Comparison of ENCODE assay signal across 34 cellular contexts in genomic region chr3:117626577-117626976, GRCh38.
"Had no signal": no experiment of that assay in that cellular context is flagged by ENCODE, and none has a peak within 500 bp of the region (broad histone marks: within the 10 kb centered on the region; RNA-seq: fewer than 3 reads in every experiment).

No MANE protein-coding gene starts in this region.

- ATAC-seq: activated CD4-positive, alpha-beta T cell treated with anti-CD3 and anti-CD28 coated beads for 36 hours; activated CD4-positive, CD25-positive, alpha-beta regulatory T cell treated with anti-CD3 and anti-CD28 coated beads, Interleukin-2, amount 50 U/mL, for 24 hours; activated CD8-positive, alpha-beta T cell treated with anti-CD3 and anti-CD28 coated beads, Interleukin-2, amount 10 ng/mL, durations not matched to agents 7 days and 5 days; Panc1 had no signal

- H3K27ac ChIP-seq: ascending aorta, cardiac muscle cell, KMS-11, SJSA1 had no signal

- H3K27ac Mint-ChIP-seq: activated CD4-positive, alpha-beta T cell treated with anti-CD3 and anti-CD28 coated beads for 36 hours; activated CD4-positive, alpha-beta T cell treated with anti-CD3 and anti-CD28 coated beads, Interleukin-2, amount 10 ng/mL, durations not matched to agents 7 days and 5 days; activated CD8-positive, alpha-beta T cell treated with anti-CD3 and anti-CD28 coated beads, Interleukin-2, amount 10 ng/mL, durations not matched to agents 7 days and 5 days; activated naive CD4-positive, alpha-beta T cell treated with anti-CD3 and anti-CD28 coated beads, Interleukin-2, amount 50 U/mL, for 24 hours; activated naive CD8-positive, alpha-beta T cell treated with anti-CD3 and anti-CD28 coated beads, Interleukin-2, amount 10 ng/mL, durations not matched to agents 7 days and 5 days; activated T-cell treated with anti-CD3 and anti-CD28 coated beads, Interleukin-2, amount 50 U/mL, for 24 hours; activated T-helper 2 cell treated with anti-CD3 and anti-CD28 coated beads, Interferon-gamma antibody, Interleukin-2, Interleukin-4, amounts not matched to agents 10 μg/mL and 5 μg/mL and 100 μg/mL, durations not matched to agents 14 hours and 24 hours and 36 hours; T-helper 1 cell treated with Interleukin-12 subunit alpha and Interleukin-12 subunit beta and Interleukin-4 antibody, amounts not matched to agents 30 μg/mL and 1 μg/mL, for 36 hours; T-helper 2 cell treated with Interferon-gamma antibody and Interleukin-4, amounts not matched to agents 5 μg/mL and 100 μg/mL, for 36 hours had no signal

- H3K4me1 Mint-ChIP-seq: activated CD4-positive, alpha-beta T cell treated with anti-CD3 and anti-CD28 coated beads for 36 hours; activated CD4-positive, alpha-beta T cell treated with anti-CD3 and anti-CD28 coated beads, Interleukin-2, amount 10 ng/mL, durations not matched to agents 7 days and 5 days; activated naive CD4-positive, alpha-beta T cell treated with anti-CD3 and anti-CD28 coated beads, Interleukin-2, amount 50 U/mL, for 24 hours; activated naive CD8-positive, alpha-beta T cell treated with anti-CD3 and anti-CD28 coated beads, Interleukin-2, amount 10 ng/mL, durations not matched to agents 7 days and 5 days; central memory CD8-positive, alpha-beta T cell had no signal

- H3K4me1 ChIP-seq: ascending aorta had no signal

- H3K9me3 Mint-ChIP-seq: activated CD4-positive, alpha-beta T cell treated with anti-CD3 and anti-CD28 coated beads, Interleukin-2, amount 10 ng/mL, durations not matched to agents 7 days and 5 days; activated naive CD4-positive, alpha-beta T cell treated with anti-CD3 and anti-CD28 coated beads, Interleukin-2, amount 50 U/mL, for 24 hours; activated naive CD8-positive, alpha-beta T cell treated with anti-CD3 and anti-CD28 coated beads, Interleukin-2, amount 10 ng/mL, durations not matched to agents 7 days and 5 days; activated T-helper 2 cell treated with anti-CD3 and anti-CD28 coated beads, Interferon-gamma antibody, Interleukin-2, Interleukin-4, amounts not matched to agents 10 μg/mL and 5 μg/mL and 100 μg/mL, durations not matched to agents 14 hours and 24 hours and 36 hours; T-helper 1 cell treated with Interleukin-12 subunit alpha and Interleukin-12 subunit beta and Interleukin-4 antibody, amounts not matched to agents 30 μg/mL and 1 μg/mL, for 36 hours had no signal

- DNase-seq: activated CD4-positive, alpha-beta T cell treated with anti-CD3 and anti-CD28 coated beads for 36 hours; activated CD4-positive, alpha-beta T cell treated with anti-CD3 and anti-CD28 coated beads, Interleukin-2, amount 10 ng/mL, durations not matched to agents 7 days and 5 days; activated CD4-positive, alpha-beta T cell treated with anti-CD3 and anti-CD28 coated beads, Interleukin-2, amount 50 U/mL, for 48 hours; activated CD8-positive, alpha-beta T cell treated with anti-CD3 and anti-CD28 coated beads, Interleukin-2, amount 10 ng/mL, durations not matched to agents 7 days and 5 days; activated gamma-delta T cell; activated naive CD4-positive, alpha-beta T cell treated with Interleukin-2 at 50 U/mL for 16 hours; activated naive CD8-positive, alpha-beta T cell treated with anti-CD3 and anti-CD28 coated beads, Interleukin-2, amount 10 ng/mL, durations not matched to agents 7 days and 5 days; activated T-cell treated with anti-CD3 and anti-CD28 coated beads, Interleukin-2, amount 50 U/mL, for 24 hours; amygdala; NCI-H1105; NCI-H1417 treated with DMSO at 0.1 percent for 48 hours; NCI-H187 treated with DMSO at 0.1 percent for 48 hours; NCI-H2081; NCI-H2171; NCI-H2227 treated with DMSO at 0.1 percent for 48 hours; NCI-H446; NCI-H510A treated with DMSO at 0.1 percent for 48 hours; NCI-H69; NCI-H82; RPMI8226; SHP77 treated with DMSO at 0.1 percent for 48 hours; SK-N-SH had no signal

- H3K4me3 ChIP-seq: ascending aorta, cardiac muscle cell, SJSA1 had no signal

- H3K36me3 Mint-ChIP-seq: activated naive CD4-positive, alpha-beta T cell treated with anti-CD3 and anti-CD28 coated beads, Interleukin-2, amount 50 U/mL, for 24 hours; activated naive CD8-positive, alpha-beta T cell treated with anti-CD3 and anti-CD28 coated beads, Interleukin-2, amount 10 ng/mL, durations not matched to agents 7 days and 5 days had no signal

- H3K9me3 ChIP-seq: ascending aorta, SJSA1, SK-N-SH had no signal

- H3K4me3 Mint-ChIP-seq: activated CD4-positive, alpha-beta T cell treated with anti-CD3 and anti-CD28 coated beads for 36 hours; activated CD4-positive, alpha-beta T cell treated with anti-CD3 and anti-CD28 coated beads, Interleukin-2, amount 10 ng/mL, durations not matched to agents 7 days and 5 days; activated CD8-positive, alpha-beta T cell treated with anti-CD3 and anti-CD28 coated beads, Interleukin-2, amount 10 ng/mL, durations not matched to agents 7 days and 5 days; activated naive CD4-positive, alpha-beta T cell treated with anti-CD3 and anti-CD28 coated beads, Interleukin-2, amount 50 U/mL, for 24 hours; activated naive CD8-positive, alpha-beta T cell treated with anti-CD3 and anti-CD28 coated beads, Interleukin-2, amount 10 ng/mL, durations not matched to agents 7 days and 5 days; activated T-cell treated with anti-CD3 and anti-CD28 coated beads, Interleukin-2, amount 50 U/mL, for 24 hours; central memory CD8-positive, alpha-beta T cell; T-helper 1 cell treated with Interleukin-12 subunit alpha and Interleukin-12 subunit beta and Interleukin-4 antibody, amounts not matched to agents 30 μg/mL and 1 μg/mL, for 36 hours; T-helper 2 cell treated with Interferon-gamma antibody and Interleukin-4, amounts not matched to agents 5 μg/mL and 100 μg/mL, for 36 hours had no signal

- H3K27me3 Mint-ChIP-seq: activated CD4-positive, alpha-beta T cell treated with anti-CD3 and anti-CD28 coated beads for 36 hours; activated CD4-positive, alpha-beta T cell treated with anti-CD3 and anti-CD28 coated beads, Interleukin-2, amount 10 ng/mL, durations not matched to agents 7 days and 5 days; activated naive CD4-positive, alpha-beta T cell treated with anti-CD3 and anti-CD28 coated beads, Interleukin-2, amount 50 U/mL, for 24 hours; activated naive CD8-positive, alpha-beta T cell treated with anti-CD3 and anti-CD28 coated beads, Interleukin-2, amount 10 ng/mL, durations not matched to agents 7 days and 5 days; activated T-cell treated with anti-CD3 and anti-CD28 coated beads, Interleukin-2, amount 50 U/mL, for 24 hours; central memory CD8-positive, alpha-beta T cell had no signal

- FAIRE-seq: TTC549 had no signal

- H3K36me3 ChIP-seq: ascending aorta, cardiac muscle cell, SJSA1 had no signal
